20 cellular contexts compared by ENCODE assay signal in genomic region chr20:35014537-35014936, GRCh38. TPM values are rescaled to one million over a fixed set of nuclear protein-coding genes. Genes with fewer than 3 reads are reported as not detected.
A peak's percentile ranks its signal among the peaks of the same experiment; 100 is the strongest.
DNase-seq lines count a peak whose midpoint lies in the region; ATAC-seq lines count a peak whose summit lies in the region.
"Had no signal": no experiment of that assay in that cellular context is flagged by ENCODE, and none has a peak within 500 bp of the region (broad histone marks: within the 10 kb centered on the region; RNA-seq: fewer than 3 reads in every experiment).

No MANE protein-coding gene starts in this region.

- POLR2A ChIA-PET in naive thymus-derived CD8-positive, alpha-beta T cell (lab: Charles Lee) = no interaction called here

- peak overlapping the region; percentile 71 for H3K9ac ChIP-seq in adipocyte (ENCODE audit: low read length)
- no peak overlapping the region for H3K9ac ChIP-seq in subcutaneous abdominal adipose tissue (ENCODE audit: low read length in 5 of 5)

- H3K4me3 ChIP-seq in adipocyte (ENCODE audit: low read length) (no peak overlapping the region), subcutaneous abdominal adipose tissue (ENCODE audit: low read depth in 1 of 5, low read length in 5 of 5) (no peak overlapping the region), HAP-1 (no peak overlapping the region)
- H3K4me3 ChIP-seq: colonic mucosa, esophagus squamous epithelium, lung, ovary had no signal

- H3K27ac ChIP-seq in subcutaneous abdominal adipose tissue (ENCODE audit: low read depth, low read length) = peak overlapping the region; percentile 84
- H3K27ac ChIP-seq: colonic mucosa, ovary had no signal

- peak; percentile 38 for DNase-seq in activated effector memory CD4-positive, alpha-beta T cell treated with anti-CD3 and anti-CD28 coated beads, Interleukin-2, amount 50 U/mL, for 16 hours
- no peak for DNase-seq in activated effector memory CD4-positive, alpha-beta T cell treated with Interleukin-2 at 50 U/mL for 16 hours
- DNase-seq in adipocyte (ENCODE audit: low read depth) = peak; percentile 17
- DNase-seq in naive thymus-derived CD8-positive, alpha-beta T cell = peak in 1 of 10 donors; percentile 0
- DNase-seq in NCI-H2227 treated with DMSO at 0.1 percent for 48 hours (lab: John Stamatoyannopoulos, UW) = no peak
- DNase-seq in HAP-1 (ENCODE audit: low spot score in 2 of 2) = no peak
- DNase-seq in NCI-H2171 treated with DMSO at 0.1 percent for 48 hours (lab: John Stamatoyannopoulos, UW) = no peak
- DNase-seq: activated CD4-positive, alpha-beta T cell treated with anti-CD3 and anti-CD28 coated beads for 48 hours; colonic mucosa; esophagus squamous epithelium; kidney; NCI-H1092 treated with DMSO at 0.1 percent for 48 hours; NCI-H1930; NCI-H345; ovary; SHP77 treated with DMSO at 0.1 percent for 48 hours; T-cell had no signal

- no peak overlapping the region for H3K4me3 Mint-ChIP-seq in naive thymus-derived CD8-positive, alpha-beta T cell
- H3K4me3 Mint-ChIP-seq: brain, T-cell had no signal

- no peaks in the 10 kb centered on the region for H3K9me3 Mint-ChIP-seq in naive thymus-derived CD8-positive, alpha-beta T cell
- H3K9me3 Mint-ChIP-seq: brain, T-cell had no signal

- no peaks in the 10 kb centered on the region for H3K27me3 ChIP-seq in adipocyte (replicated peaks; ENCODE audit: control insufficient read depth, insufficient read depth, low read length)
- no peaks in the 10 kb centered on the region for H3K27me3 ChIP-seq in subcutaneous abdominal adipose tissue (ENCODE audit: control insufficient read depth in 5 of 5, insufficient read depth in 4 of 5, low read length in 5 of 5)
- H3K27me3 ChIP-seq in HAP-1 (ENCODE audit: low read depth) = no peaks in the 10 kb centered on the region
- H3K27me3 ChIP-seq: colonic mucosa, esophagus squamous epithelium, ovary had no signal

- H3K4me1 Mint-ChIP-seq in naive thymus-derived CD8-positive, alpha-beta T cell = peaks cover 0 to 2% (median under 1%) of the 10 kb centered on the region in 4 donors

- no peaks in the 10 kb centered on the region for H3K9me3 ChIP-seq in adipocyte (ENCODE audit: control insufficient read depth, low read length)
- H3K9me3 ChIP-seq in subcutaneous abdominal adipose tissue (ENCODE audit: control insufficient read depth in 5 of 5, low read length in 5 of 5) = no peaks in the 10 kb centered on the region
- H3K9me3 ChIP-seq in HAP-1 = no peaks in the 10 kb centered on the region
- H3K9me3 ChIP-seq: colonic mucosa, esophagus squamous epithelium, ovary had no signal

- no peak for ATAC-seq in naive thymus-derived CD8-positive, alpha-beta T cell
- ATAC-seq: T-cell had no signal

- no peaks in the 10 kb centered on the region for H3K27me3 Mint-ChIP-seq in naive thymus-derived CD8-positive, alpha-beta T cell
- H3K27me3 Mint-ChIP-seq: brain, T-cell had no signal

- H3K27ac Mint-ChIP-seq in naive thymus-derived CD8-positive, alpha-beta T cell = peak overlapping the region in 6 of 10 donors; percentile 7 to 62 (median 40)
- H3K27ac Mint-ChIP-seq: T-cell had no signal

- H3K4me1 ChIP-seq in adipocyte (ENCODE audit: control insufficient read depth, insufficient read depth, low read length) (peaks cover 97% of the 10 kb centered on the region), subcutaneous abdominal adipose tissue (ENCODE audit: control insufficient read depth in 5 of 5, insufficient read depth in 5 of 5, low read length in 5 of 5) (peaks cover 13 to 94% (median 73%) of the 10 kb centered on the region in 5 donors), HAP-1 (no peaks in the 10 kb centered on the region)
- H3K4me1 ChIP-seq: colonic mucosa had no signal

- H3K36me3 ChIP-seq in adipocyte (ENCODE audit: control insufficient read depth, insufficient read depth, low read length, severe bottlenecking) (peaks cover 57% of the 10 kb centered on the region), subcutaneous abdominal adipose tissue (ENCODE audit: control insufficient read depth in 5 of 5, insufficient read depth in 5 of 5, low read length in 5 of 5) (peaks cover 3 to 80% (median 58%) of the 10 kb centered on the region in 5 donors), HAP-1 (replicated peaks) (peaks cover 52% of the 10 kb centered on the region)
- H3K36me3 ChIP-seq: ovary had no signal

- H3K36me3 Mint-ChIP-seq in naive thymus-derived CD8-positive, alpha-beta T cell = peaks cover 0 to 88% (median 11%) of the 10 kb centered on the region in 3 donors

- in situ Hi-C loops in HAP-1 (cut with MboI; ENCODE audit: low sequenced_read_pairs) = no loop called here

RNA-seq across cellular contexts. Expression of gene MYH7B, which starts 58.9 kb away (rescaled TPM):
- total RNA-seq in naive thymus-derived CD8-positive, alpha-beta T cell = under 1 TPM; 0.82 to 0.83 TPM
- under 1 TPM in 1 of 3 donors, not detected in 2; 0.49 TPM for polyA plus RNA-seq in naive thymus-derived CD8-positive, alpha-beta T cell

RNA-seq across cellular contexts. Expression of gene GSS, which starts 58.9 kb away (rescaled TPM):
- 10 to 100 TPM; 41.0 to 42.4 TPM for total RNA-seq in naive thymus-derived CD8-positive, alpha-beta T cell
- polyA plus RNA-seq in naive thymus-derived CD8-positive, alpha-beta T cell = 10 to 100 TPM; 29.3 to 41.7 (median 34.4) TPM

Comparison
In these comparisons a context has a peak if more than half of its experiments do, and no peak if none do; other contexts are left out.
1. DNase-seq: peak in activated effector memory CD4-positive, alpha-beta T cell treated with anti-CD3 and anti-CD28 coated beads, Interleukin-2, amount 50 U/mL, for 16 hours (single experiment) and adipocyte (single experiment); none in activated effector memory CD4-positive, alpha-beta T cell treated with Interleukin-2 at 50 U/mL for 16 hours (single experiment), NCI-H2227 treated with DMSO at 0.1 percent for 48 hours (single experiment), HAP-1 (0 of 2) and NCI-H2171 treated with DMSO at 0.1 percent for 48 hours (single experiment).